Comparison of ENCODE assay signal across 8 cellular contexts in the genomic region with DNA sequence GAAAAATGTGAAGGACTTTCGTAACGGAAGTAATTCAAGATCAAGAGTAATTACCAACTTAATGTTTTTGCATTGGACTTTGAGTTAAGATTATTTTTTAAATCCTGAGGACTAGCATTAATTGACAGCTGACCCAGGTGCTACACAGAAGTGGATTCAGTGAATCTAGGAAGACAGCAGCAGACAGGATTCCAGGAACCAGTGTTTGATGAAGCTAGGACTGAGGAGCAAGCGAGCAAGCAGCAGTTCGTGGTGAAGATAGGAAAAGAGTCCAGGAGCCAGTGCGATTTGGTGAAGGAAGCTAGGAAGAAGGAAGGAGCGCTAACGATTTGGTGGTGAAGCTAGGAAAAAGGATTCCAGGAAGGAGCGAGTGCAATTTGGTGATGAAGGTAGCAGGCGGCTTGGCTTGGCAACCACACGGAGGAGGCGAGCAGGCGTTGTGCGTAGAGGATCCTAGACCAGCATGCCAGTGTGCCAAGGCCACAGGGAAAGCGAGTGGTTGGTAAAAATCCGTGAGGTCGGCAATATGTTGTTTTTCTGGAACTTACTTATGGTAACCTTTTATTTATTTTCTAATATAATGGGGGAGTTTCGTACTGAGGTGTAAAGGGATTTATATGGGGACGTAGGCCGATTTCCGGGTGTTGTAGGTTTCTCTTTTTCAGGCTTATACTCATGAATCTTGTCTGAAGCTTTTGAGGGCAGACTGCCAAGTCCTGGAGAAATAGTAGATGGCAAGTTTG. TPM values are rescaled to one million over a fixed set of nuclear protein-coding genes. Genes with fewer than 3 reads are reported as not detected.
DNase-seq lines count a peak whose midpoint lies in the region; ATAC-seq and TF ChIP-seq lines count a peak whose summit lies in the region.

No MANE protein-coding gene starts in this region.

- in situ Hi-C loops in Panc1 (cut with HindIII; ENCODE audit: low pct_unique_long_range_greater_than_20kb, low sequenced_read_pairs) = no loop called here

- H3K27me3 Mint-ChIP-seq in natural killer cell (ENCODE audit: low read depth in 2 of 2) = no peaks in the 10 kb centered on the region
- H3K27me3 Mint-ChIP-seq in natural killer cell treated with Interleukin-12 subunit alpha and Interleukin-12 subunit beta and Interleukin-15 and Interleukin-18, amount 100 ng/mL, for 72 hours = no peaks in the 10 kb centered on the region

- H3K4me3 Mint-ChIP-seq in natural killer cell = no peak overlapping the region
- no peak overlapping the region for H3K4me3 Mint-ChIP-seq in natural killer cell treated with Interleukin-12 subunit alpha and Interleukin-12 subunit beta and Interleukin-15 and Interleukin-18, amount 100 ng/mL, for 72 hours

- H3K9me3 Mint-ChIP-seq in natural killer cell = no peaks in the 10 kb centered on the region
- H3K9me3 Mint-ChIP-seq in natural killer cell treated with Interleukin-12 subunit alpha and Interleukin-12 subunit beta and Interleukin-15 and Interleukin-18, amount 100 ng/mL, for 72 hours = no peaks in the 10 kb centered on the region

- no peaks in the 10 kb centered on the region for H3K27me3 ChIP-seq in Panc1 (ENCODE audit: control insufficient read depth, insufficient read depth, low read length)

- no peak for ATAC-seq in natural killer cell
- no peak for ATAC-seq in natural killer cell treated with Interleukin-12 subunit alpha and Interleukin-12 subunit beta and Interleukin-15 and Interleukin-18, amount 100 ng/mL, for 72 hours
- ATAC-seq in Panc1 = no peak
- no peak for ATAC-seq in HG02798 (IDR thresholded peaks at IDR 0.05; ENCODE audit: poor library complexity, unreplicated experiment)

- BruUV-seq in Panc1 (replicated peaks; lab: Mats Ljungman, UMichigan) = TSS peak; percentile 52

- CTCF ChIA-PET in Panc1 (lab: Charles Lee) = no interaction called here

- H3K9me3 ChIP-seq in Panc1 (ENCODE audit: control insufficient read depth, insufficient read depth, low read depth, low read length) (no peaks in the 10 kb centered on the region), mesodermal cell (ENCODE audit: control insufficient read depth, low read length) (no peaks in the 10 kb centered on the region)

- H3K4me1 Mint-ChIP-seq in natural killer cell = peaks cover 35 to 41% of the 10 kb centered on the region in 2 donors
- H3K4me1 Mint-ChIP-seq in natural killer cell treated with Interleukin-12 subunit alpha and Interleukin-12 subunit beta and Interleukin-15 and Interleukin-18, amount 100 ng/mL, for 72 hours (ENCODE audit: low read depth in 2 of 2) = peaks cover 38 to 50% of the 10 kb centered on the region in 2 donors

- peaks cover 59% of the 10 kb centered on the region for H3K36me3 ChIP-seq in Panc1 (ENCODE audit: control insufficient read depth, insufficient read depth, low read length)
- peaks cover 53% of the 10 kb centered on the region for H3K36me3 ChIP-seq in mesodermal cell (ENCODE audit: control insufficient read depth, insufficient read depth, low read length)

- H3K4me1 ChIP-seq in Panc1 (ENCODE audit: control insufficient read depth, insufficient read depth, low read length) = peaks cover 28% of the 10 kb centered on the region
- H3K4me1 ChIP-seq in mesodermal cell (ENCODE audit: control insufficient read depth, insufficient read depth, low read length, poor library complexity, severe bottlenecking) = peaks cover 15% of the 10 kb centered on the region

- no peak for TF ChIP-seq CTCF in natural killer cell (IDR thresholded peaks at IDR 0.05)
- no peak for TF ChIP-seq CTCF in Panc1 (IDR thresholded peaks at IDR 0.05)
- no peak for TF ChIP-seq CTCF in coronary artery (IDR thresholded peaks at IDR 0.05)

- no peak overlapping the region for H3K27ac Mint-ChIP-seq in natural killer cell
- no peak overlapping the region for H3K27ac Mint-ChIP-seq in natural killer cell treated with Interleukin-12 subunit alpha and Interleukin-12 subunit beta and Interleukin-15 and Interleukin-18, amount 100 ng/mL, for 72 hours

- peak; percentile 40 for DNase-seq in natural killer cell
- no peak for DNase-seq in natural killer cell treated with Interleukin-12 subunit alpha and Interleukin-12 subunit beta and Interleukin-15 and Interleukin-18, amount 100 ng/mL, for 72 hours (ENCODE audit: low spot score)
- DNase-seq in Panc1 (ENCODE audit: low read depth, low spot score) = no peak
- no peak for DNase-seq in coronary artery (ENCODE audit: low spot score)
- no peak for DNase-seq in NCI-H345 (lab: John Stamatoyannopoulos, UW)
- no peak for DNase-seq in amniotic stem cell (lab: John Stamatoyannopoulos, UW)

- H3K4me3 ChIP-seq in Panc1 (ENCODE audit: low read depth in 2 of 2, low read length in 2 of 2) = peak overlapping the region; percentile 78 to 99
- peak overlapping the region; percentile 88 for H3K4me3 ChIP-seq in coronary artery
- peak overlapping the region; percentile 94 for H3K4me3 ChIP-seq in mesodermal cell (ENCODE audit: extremely low read depth, insufficient read depth, low read length, poor library complexity, severe bottlenecking)

- POLR2A ChIA-PET in Panc1 (lab: Charles Lee) = interaction anchor here (0.5 to 15.9 kb wide), 18 partner anchors 7 to 402 kb away, joined by 3 to 818 read pairs (median 10); a partner anchor contains a TSS

- H3K27ac ChIP-seq in Panc1 (ENCODE audit: low read length) (peak overlapping the region; percentile 100), coronary artery (peak overlapping the region; percentile 97), mesodermal cell (ENCODE audit: low read depth, low read length, severe bottlenecking) (peak overlapping the region; percentile 100)

- peaks cover under 1% of the 10 kb centered on the region for H3K36me3 Mint-ChIP-seq in natural killer cell
- H3K36me3 Mint-ChIP-seq in natural killer cell treated with Interleukin-12 subunit alpha and Interleukin-12 subunit beta and Interleukin-15 and Interleukin-18, amount 100 ng/mL, for 72 hours = peaks cover 19% of the 10 kb centered on the region

- WGBS in mesodermal cell (ENCODE audit: insufficient coverage in 2 of 2), 2 experiments = 0 to 1% methylated on average over 18 to 20 of the region's 20 CpGs

- intact Hi-C loops in natural killer cell (cut with micrococcal nuclease) (loop anchor here (10.0 kb wide), 1 partner anchor 286 kb away; no protein-coding TSS in a partner anchor), Panc1 (cut with micrococcal nuclease; ENCODE audit: unreplicated experiment) (no loop called here)

RNA-seq across cellular contexts. Expression of a gene that starts 1.6 kb away (rescaled TPM):
- total RNA-seq in natural killer cell (over 10,000 TPM; 32,911 to 36,726 (median 33,502) TPM), Panc1 (2021; ENCODE audit: unreplicated experiment) (13,645 TPM)
- total RNA-seq in natural killer cell treated with Interleukin-12 subunit alpha and Interleukin-12 subunit beta and Interleukin-15 and Interleukin-18, amount 100 ng/mL, for 72 hours = 1,000 to 10,000 TPM; 6,610 to 7,236 TPM
- polyA plus RNA-seq in Panc1 (2012; ENCODE audit: insufficient read length) = 690 TPM
- polyA plus RNA-seq in mesodermal cell (2013, experiment 1 of 2) = 1,431 TPM
- 2,018 TPM for polyA plus RNA-seq in mesodermal cell (2013, experiment 2 of 2)

RNA-seq across cellular contexts. Expression of a gene that starts 24.4 kb away (rescaled TPM):
- total RNA-seq in natural killer cell (10 to 100 TPM; 61.7 to 79.9 (median 71.3) TPM), Panc1 (2021; ENCODE audit: unreplicated experiment) (117 TPM)
- total RNA-seq in natural killer cell treated with Interleukin-12 subunit alpha and Interleukin-12 subunit beta and Interleukin-15 and Interleukin-18, amount 100 ng/mL, for 72 hours = 100 to 1,000 TPM in 1 of 2 donors, 10 to 100 TPM in 1; 84.5 to 112 TPM
- polyA plus RNA-seq in Panc1 (2012; ENCODE audit: insufficient read length) = 172 TPM
- 102 TPM for polyA plus RNA-seq in mesodermal cell (2013, experiment 1 of 2)
- polyA plus RNA-seq in mesodermal cell (2013, experiment 2 of 2) = 89.8 TPM

RNA-seq across cellular contexts. Expression of a gene that starts 57.7 kb away (rescaled TPM):
- total RNA-seq in natural killer cell = 100 to 1,000 TPM; 121 to 155 (median 140) TPM
- 10 to 100 TPM; 42.3 to 60.2 TPM for total RNA-seq in natural killer cell treated with Interleukin-12 subunit alpha and Interleukin-12 subunit beta and Interleukin-15 and Interleukin-18, amount 100 ng/mL, for 72 hours
- total RNA-seq in Panc1 (2021; ENCODE audit: unreplicated experiment) = 133 TPM
- polyA plus RNA-seq in Panc1 (2012; ENCODE audit: insufficient read length) = 275 TPM
- 24.9 TPM for polyA plus RNA-seq in mesodermal cell (2013, experiment 1 of 2)
- 23.5 TPM for polyA plus RNA-seq in mesodermal cell (2013, experiment 2 of 2)
